In genomic region chr3:157088133-157088488, GRCh38 we compare ENCODE assay signal across 8 cellular contexts.
DNase-seq lines count a peak whose midpoint lies in the region; ATAC-seq and TF ChIP-seq lines count a peak whose summit lies in the region.

No MANE protein-coding gene starts in this region.

- H3K27me3 Mint-ChIP-seq in progenitor cell of endocrine pancreas = peaks cover 7% of the 10 kb centered on the region

- H3K27ac ChIP-seq in DND-41 (ENCODE audit: low read length) = peak overlapping the region; percentile 75
- peak overlapping the region; percentile 97 for H3K27ac ChIP-seq in epithelial cell of prostate

- no peaks in the 10 kb centered on the region for H3K36me3 ChIP-seq in DND-41 (ENCODE audit: insufficient read depth, low read length)

- no peak for TF ChIP-seq CTCF in DND-41 (IDR thresholded peaks at IDR 0.05; ENCODE audit: borderline replicate concordance, extremely low read depth, low read length, poor library complexity, severe bottlenecking)
- no peak for TF ChIP-seq CTCF in progenitor cell of endocrine pancreas (IDR thresholded peaks at IDR 0.05; ENCODE audit: unreplicated experiment)

- peak overlapping the region; percentile 75 for H3K9ac ChIP-seq in DND-41 (ENCODE audit: low read depth, low read length)

- peak overlapping the region; percentile 96 for H3K27ac Mint-ChIP-seq in progenitor cell of endocrine pancreas

- peak overlapping the region; percentile 68 for H3K4me2 ChIP-seq in DND-41 (ENCODE audit: insufficient read depth, low read length)

- no peaks in the 10 kb centered on the region for H3K36me3 Mint-ChIP-seq in progenitor cell of endocrine pancreas (ENCODE audit: insufficient read depth)

- peak overlapping the region; percentile 88 for H2AFZ ChIP-seq in DND-41 (ENCODE audit: low read depth, low read length)

- peaks cover 33% of the 10 kb centered on the region for H3K4me1 Mint-ChIP-seq in progenitor cell of endocrine pancreas (ENCODE audit: low read depth)

- peak overlapping the region; percentile 77 for H3K4me3 Mint-ChIP-seq in progenitor cell of endocrine pancreas (ENCODE audit: low read depth)

- peak overlapping the region; percentile 44 to 62; a peak in 3 of 4 replicates for H3K4me3 ChIP-seq in DND-41 (ENCODE audit: low read depth in 1 of 2, low read length in 2 of 2)

- H3K79me2 ChIP-seq in DND-41 (ENCODE audit: insufficient read depth, low read length) = no peaks in the 10 kb centered on the region

- H3K9me3 Mint-ChIP-seq in progenitor cell of endocrine pancreas (ENCODE audit: low read depth) = no peaks in the 10 kb centered on the region

- no peaks in the 10 kb centered on the region for H3K9me3 ChIP-seq in DND-41 (ENCODE audit: insufficient read depth, low read length, severe bottlenecking)

- no peak for DNase-seq in DND-41
- DNase-seq in RKO (ENCODE audit: low spot score) = peak; percentile 22
- DNase-seq in epithelial cell of prostate (ENCODE audit: low read depth, low spot score) = no peak
- DNase-seq in progenitor cell of endocrine pancreas (ENCODE audit: low spot score, unreplicated experiment) = no peak
- no peak for DNase-seq in AG08395 (ENCODE audit: low spot score)
- no peak for DNase-seq in HUDEP-2 (lab: John Stamatoyannopoulos, UW; ENCODE audit: unreplicated experiment in 76 of 76)

- H3K27me3 ChIP-seq in DND-41 (ENCODE audit: insufficient read depth, low read length, poor library complexity) = peaks cover 2% of the 10 kb centered on the region

- H4K20me1 ChIP-seq in DND-41 (ENCODE audit: insufficient read depth, low read length) = no peaks in the 10 kb centered on the region

- ATAC-seq in DND-41 (ENCODE audit: insufficient read depth, low read depth) (no peak), GM18868 (IDR thresholded peaks at IDR 0.05; ENCODE audit: unreplicated experiment) (no peak), GM21381 (IDR thresholded peaks at IDR 0.05; ENCODE audit: unreplicated experiment) (no peak)

- H3K4me1 ChIP-seq in DND-41 (ENCODE audit: insufficient read depth, low read length) = peaks cover 32% of the 10 kb centered on the region
